ENCODE assay signal across 34 cellular contexts in the genomic region with DNA sequence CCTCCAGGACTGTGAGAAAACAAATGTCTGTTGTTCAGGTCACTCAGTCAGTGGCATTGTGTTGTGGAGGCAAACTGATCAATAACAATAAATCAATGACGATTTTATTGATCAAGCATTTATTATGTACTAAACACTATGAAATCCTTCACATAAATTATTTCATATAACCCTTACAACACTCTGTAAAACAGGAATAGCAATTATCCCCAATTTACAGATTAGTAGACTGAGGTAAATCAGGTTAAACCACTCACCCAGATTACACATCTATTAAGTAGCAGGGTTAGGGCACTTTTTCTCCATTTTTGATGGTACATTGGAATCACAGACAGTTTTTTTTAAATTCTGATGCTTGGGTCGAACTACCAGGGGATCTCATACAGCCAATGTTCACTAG.
"Had no signal": no experiment of that assay in that cellular context is flagged by ENCODE, and none has a peak within 500 bp of the region (broad histone marks: within the 10 kb centered on the region; RNA-seq: fewer than 3 reads in every experiment).

No MANE protein-coding gene starts in this region.

- H3K4me3 ChIP-seq: MG63 had no signal

- H3K27me3 ChIP-seq: MG63 had no signal

- H3K9me3 ChIP-seq: MG63 had no signal

- H3K36me3 ChIP-seq: MG63 had no signal

- DNase-seq: Karpas-422, Kasumi-1, MG63, MM.1S, MV-4-11, NCI-H1048, NCI-H1092, NCI-H1092 treated with DMSO at 0.1 percent for 48 hours, NCI-H1105, NCI-H1105 treated with DMSO at 0.1 percent for 48 hours, NCI-H1417, NCI-H1417 treated with DMSO at 0.1 percent for 48 hours, NCI-H1436, NCI-H1436 treated with DMSO at 0.1 percent for 48 hours, NCI-H146, NCI-H1694, NCI-H1694 treated with DMSO at 0.1 percent for 48 hours, NCI-H187, NCI-H187 treated with DMSO at 0.1 percent for 48 hours, NCI-H1930, NCI-H2029, NCI-H2029 treated with DMSO at 0.1 percent for 48 hours, NCI-H2081, NCI-H2081 treated with DMSO at 0.1 percent for 48 hours, NCI-H2107, NCI-H2171, NCI-H2171 treated with DMSO at 0.1 percent for 48 hours, NCI-H2227 treated with DMSO at 0.1 percent for 48 hours, NCI-H226, NCI-H345, NCI-H446, NCI-H446 treated with DMSO at 0.1 percent for 48 hours, NCI-H510A, NCI-H510A treated with DMSO at 0.1 percent for 48 hours had no signal
